16 cellular contexts compared by ENCODE assay signal in the genomic region with DNA sequence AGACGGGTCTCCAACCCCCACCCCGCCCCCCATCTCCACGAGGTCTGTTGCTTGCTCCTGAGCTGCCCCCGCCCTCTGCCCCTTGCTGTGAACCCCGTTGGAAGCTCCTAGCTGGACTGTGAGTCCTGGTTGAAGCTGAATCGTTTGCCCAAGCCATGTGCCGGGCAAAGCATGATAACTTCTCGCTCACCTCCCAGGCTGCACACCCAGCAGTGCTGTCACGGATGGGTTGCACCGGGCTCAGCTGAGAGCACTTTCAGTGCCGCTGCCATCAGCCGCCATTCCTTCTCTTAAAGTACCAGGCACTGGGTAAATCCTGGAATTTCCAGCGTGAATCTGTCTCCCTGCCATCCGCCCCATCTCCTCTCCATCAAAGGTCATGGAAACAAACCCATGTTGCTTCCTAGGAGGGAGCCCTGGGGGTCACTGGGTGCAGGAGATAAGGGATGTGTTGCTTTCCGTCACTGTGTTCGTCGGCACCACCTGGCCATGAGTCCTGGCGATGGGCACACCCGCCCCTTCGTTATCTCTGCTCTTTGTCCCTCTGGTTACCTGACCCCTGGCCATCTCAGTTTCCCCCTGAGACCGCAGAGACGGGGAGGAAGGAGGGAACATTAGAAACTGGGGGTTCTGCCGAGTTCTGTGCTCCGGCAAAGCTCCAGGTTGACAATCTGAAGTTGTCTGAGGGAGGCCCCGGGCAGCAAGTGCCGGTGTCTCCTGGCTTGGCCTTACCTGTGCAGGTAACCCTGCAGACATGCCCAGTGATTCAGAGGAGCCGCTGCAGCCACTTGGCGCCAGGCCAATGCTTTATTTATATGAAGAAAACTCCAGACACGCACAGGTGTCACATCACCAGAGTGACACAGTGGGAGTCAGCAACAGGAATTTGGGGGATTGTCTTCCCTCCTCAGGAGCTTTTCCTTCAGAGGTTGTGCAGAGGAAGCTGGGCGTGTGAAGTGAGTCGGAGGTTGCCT. TPM values are rescaled to one million over a fixed set of nuclear protein-coding genes. Genes with fewer than 3 reads are reported as not detected.
DNase-seq lines count a peak whose midpoint lies in the region; ATAC-seq, FAIRE-seq and TF ChIP-seq lines count a peak whose summit lies in the region.
"Had no signal": no experiment of that assay in that cellular context is flagged by ENCODE, and none has a peak within 500 bp of the region (broad histone marks: within the 10 kb centered on the region; RNA-seq: fewer than 3 reads in every experiment).

No MANE protein-coding gene starts in this region.

- peaks cover 24% of the 10 kb centered on the region for H3K4me1 ChIP-seq in CD8-positive, alpha-beta T cell (ENCODE audit: insufficient read depth, low read length)
- H3K4me1 ChIP-seq in HUES6 (ENCODE audit: control insufficient read depth, insufficient read depth, low read length) = peaks cover 47% of the 10 kb centered on the region
- peaks cover 0 to 15% of the 10 kb centered on the region in 2 donors for H3K4me1 ChIP-seq in naive thymus-derived CD4-positive, alpha-beta T cell (ENCODE audit: control insufficient read depth in 2 of 2, insufficient read depth in 2 of 2, low read length in 2 of 2)
- peaks cover 34% of the 10 kb centered on the region for H3K4me1 ChIP-seq in suprapubic skin

- H3K4me3 Mint-ChIP-seq in CD8-positive, alpha-beta T cell = peak overlapping the region; percentile 77
- peak overlapping the region in 9 of 10 donors; percentile 65 to 93 (median 86) for H3K4me3 Mint-ChIP-seq in naive thymus-derived CD4-positive, alpha-beta T cell

- POLR2A ChIA-PET in CD8-positive, alpha-beta T cell (lab: Charles Lee) = interaction anchor here (1.2 to 3.1 kb wide), 2 partner anchors 28 to 91 kb away, joined by 4 to 17 read pairs; no protein-coding TSS in a partner anchor
- POLR2A ChIA-PET in naive thymus-derived CD4-positive, alpha-beta T cell (lab: Charles Lee) = interaction anchor here (0.7 to 2.3 kb wide), 6 partner anchors 10 to 127 kb away, joined by 3 to 11 read pairs (median 4); no protein-coding TSS in a partner anchor

- TF ChIP-seq POLR2A in suprapubic skin (IDR thresholded peaks at IDR 0.05) = no peak

- no peak overlapping the region for H3K4me3 ChIP-seq in CD8-positive, alpha-beta T cell (ENCODE audit: low read depth, low read length)
- H3K4me3 ChIP-seq in HUES6 (ENCODE audit: low read depth, low read length) (peak overlapping the region; percentile 82), bronchial epithelial cell (ENCODE audit: low read depth, low read length) (no peak overlapping the region), suprapubic skin (no peak overlapping the region)
- H3K4me3 ChIP-seq in naive thymus-derived CD4-positive, alpha-beta T cell (ENCODE audit: low read length) = no peak overlapping the region

- H3K27ac Mint-ChIP-seq in CD8-positive, alpha-beta T cell = peak overlapping the region; percentile 17
- peak overlapping the region in 8 of 9 donors; percentile 32 to 93 (median 70) for H3K27ac Mint-ChIP-seq in naive thymus-derived CD4-positive, alpha-beta T cell

- TF ChIP-seq EP300 in suprapubic skin (IDR thresholded peaks at IDR 0.05) = no peak

- intact Hi-C loops in CD8-positive, alpha-beta T cell (cut with DNase I, micrococcal nuclease) = loop anchor here in 1 of 2 experiments (2.0 kb wide), 1 partner anchor 29 kb away; no protein-coding TSS in a partner anchor
- intact Hi-C loops in naive thymus-derived CD4-positive, alpha-beta T cell (cut with micrococcal nuclease) = loop anchor here (2.0 kb wide), 2 partner anchors 29 to 91 kb away; no protein-coding TSS in a partner anchor

- no peaks in the 10 kb centered on the region for H3K27me3 Mint-ChIP-seq in CD8-positive, alpha-beta T cell (ENCODE audit: low read depth)
- H3K27me3 Mint-ChIP-seq in naive thymus-derived CD4-positive, alpha-beta T cell = peaks cover 0 to 47% (median 0%) of the 10 kb centered on the region in 5 donors

- no peak for TF ChIP-seq CTCF in CD8-positive, alpha-beta T cell (IDR thresholded peaks at IDR 0.05)
- no peak for TF ChIP-seq CTCF in bronchial epithelial cell (IDR thresholded peaks at IDR 0.05; ENCODE audit: insufficient read depth, low read length, severe bottlenecking)
- no peak for TF ChIP-seq CTCF in suprapubic skin (IDR thresholded peaks at IDR 0.05)

- H3K9ac ChIP-seq in HUES6 (ENCODE audit: low read length) = no peak overlapping the region

- no peaks in the 10 kb centered on the region for H3K27me3 ChIP-seq in CD8-positive, alpha-beta T cell (ENCODE audit: insufficient read depth, low read length)
- H3K27me3 ChIP-seq in HUES6 (ENCODE audit: control insufficient read depth, insufficient read depth, low read length) (peaks cover 1% of the 10 kb centered on the region; the same call in 1 of the 2 replicates), bronchial epithelial cell (ENCODE audit: control insufficient read depth, insufficient read depth, low read length) (peaks cover 23% of the 10 kb centered on the region), suprapubic skin (peaks cover 47% of the 10 kb centered on the region)
- H3K27me3 ChIP-seq in naive thymus-derived CD4-positive, alpha-beta T cell (ENCODE audit: control insufficient read depth in 2 of 2, insufficient read depth in 2 of 2, low read length in 2 of 2) = peaks cover 0 to 4% of the 10 kb centered on the region in 2 donors

- WGBS in suprapubic skin = 66% methylated on average over 23 of the region's 31 CpGs

- DNase-seq in CD8-positive, alpha-beta T cell = no peak
- peak; percentile 40 for DNase-seq in bronchial epithelial cell (ENCODE audit: low read depth)
- no peak for DNase-seq in naive thymus-derived CD4-positive, alpha-beta T cell
- DNase-seq in NCI-H446 (lab: John Stamatoyannopoulos, UW) = no peak
- DNase-seq in suprapubic skin (ENCODE audit: low spot score in 2 of 2) = no peak
- DNase-seq in NCI-H524 (lab: John Stamatoyannopoulos, UW) = no peak
- no peak for DNase-seq in activated gamma-delta T cell (lab: John Stamatoyannopoulos, UW)
- DNase-seq: activated naive CD4-positive, alpha-beta T cell treated with Interleukin-2 at 50 U/mL for 16 hours; effector CD8-positive, alpha-beta T cell; NCI-H1105 treated with DMSO at 0.1 percent for 48 hours had no signal

- CTCF ChIA-PET in CD8-positive, alpha-beta T cell (lab: Charles Lee) = interaction anchor here (0.9 to 2.7 kb wide), 5 partner anchors 18 to 166 kb away, joined by 3 to 12 read pairs (median 3); no protein-coding TSS in a partner anchor
- CTCF ChIA-PET in naive thymus-derived CD4-positive, alpha-beta T cell (lab: Charles Lee) = no interaction called here

- H3K27ac ChIP-seq in CD8-positive, alpha-beta T cell (ENCODE audit: low read depth, low read length) = no peak overlapping the region
- H3K27ac ChIP-seq in HUES6 (ENCODE audit: low read depth, low read length) (no peak overlapping the region), suprapubic skin (no peak overlapping the region)
- H3K27ac ChIP-seq in naive thymus-derived CD4-positive, alpha-beta T cell (ENCODE audit: low read depth, low read length) = no peak overlapping the region
- H3K27ac ChIP-seq: HL-60 had no signal

- no peak for FAIRE-seq in bronchial epithelial cell (lab: Jason Lieb, UNC)

- no peaks in the 10 kb centered on the region for H3K9me3 Mint-ChIP-seq in CD8-positive, alpha-beta T cell
- H3K9me3 Mint-ChIP-seq in naive thymus-derived CD4-positive, alpha-beta T cell = no peaks in the 10 kb centered on the region
- H3K9me3 Mint-ChIP-seq: CD8-positive, alpha-beta memory T cell; stimulated activated naive CD8-positive, alpha-beta T cell treated with anti-CD3 and anti-CD28 coated beads, Interleukin-15, Interleukin-2, amounts not matched to agents 100 ng/mL and 50 ng/mL, for 24 hours had no signal

- no peaks in the 10 kb centered on the region for H3K9me3 ChIP-seq in CD8-positive, alpha-beta T cell (ENCODE audit: low read length)
- H3K9me3 ChIP-seq in HUES6 (ENCODE audit: control insufficient read depth, insufficient read depth, low read depth, low read length) (no peaks in the 10 kb centered on the region), suprapubic skin (no peaks in the 10 kb centered on the region)
- no peaks in the 10 kb centered on the region for H3K9me3 ChIP-seq in naive thymus-derived CD4-positive, alpha-beta T cell (ENCODE audit: control insufficient read depth in 2 of 3, low read length in 3 of 3)

- peaks cover 29% of the 10 kb centered on the region for H3K4me1 Mint-ChIP-seq in CD8-positive, alpha-beta T cell (ENCODE audit: low read depth)
- H3K4me1 Mint-ChIP-seq in naive thymus-derived CD4-positive, alpha-beta T cell = peaks cover 19 to 34% (median 30%) of the 10 kb centered on the region in 7 donors

- no peaks in the 10 kb centered on the region for H3K36me3 Mint-ChIP-seq in CD8-positive, alpha-beta T cell
- no peaks in the 10 kb centered on the region for H3K36me3 Mint-ChIP-seq in naive thymus-derived CD4-positive, alpha-beta T cell
- H3K36me3 Mint-ChIP-seq: CD8-positive, alpha-beta memory T cell had no signal

- ATAC-seq in CD8-positive, alpha-beta T cell = no peak
- ATAC-seq in naive thymus-derived CD4-positive, alpha-beta T cell = no peak
- ATAC-seq: activated CD4-positive, CD25-positive, alpha-beta regulatory T cell treated with anti-CD3 and anti-CD28 coated beads, Interleukin-2, amount 50 U/mL, for 24 hours had no signal

- no peaks in the 10 kb centered on the region for H3K36me3 ChIP-seq in CD8-positive, alpha-beta T cell (ENCODE audit: insufficient read depth, low read length)
- H3K36me3 ChIP-seq in HUES6 (ENCODE audit: control insufficient read depth, insufficient read depth, low read length) (no peaks in the 10 kb centered on the region), bronchial epithelial cell (ENCODE audit: control insufficient read depth, insufficient read depth, low read length) (no peaks in the 10 kb centered on the region), suprapubic skin (no peaks in the 10 kb centered on the region)
- no peaks in the 10 kb centered on the region for H3K36me3 ChIP-seq in naive thymus-derived CD4-positive, alpha-beta T cell (ENCODE audit: control insufficient read depth in 2 of 3, insufficient read depth in 3 of 3, low read length in 3 of 3)

RNA-seq across cellular contexts. Expression of gene PDE9A, which starts 2.7 kb away (rescaled TPM):
- total RNA-seq in CD8-positive, alpha-beta T cell = 10 to 100 TPM; 11.2 to 12.2 TPM
- total RNA-seq in bronchial epithelial cell (1.6 and 1.9 TPM in 2 replicates), suprapubic skin (10 to 100 TPM in 1 of 4 donors, 1 to 10 TPM in 3; 4.5 to 12.0 (median 7.1) TPM)
- 10 to 100 TPM; 14.1 to 18.4 (median 15.1) TPM for total RNA-seq in naive thymus-derived CD4-positive, alpha-beta T cell
- polyA plus RNA-seq in naive thymus-derived CD4-positive, alpha-beta T cell = 1 to 10 TPM; 5.9 to 7.9 TPM
- total RNA-seq: RPMI7951 had no signal
